ENCODE assay signal across 37 cellular contexts in genomic region chr18:47403949-47404348, GRCh38.
DNase-seq lines count a peak whose midpoint lies in the region; ATAC-seq, FAIRE-seq and TF ChIP-seq lines count a peak whose summit lies in the region.
"Had no signal": no experiment of that assay in that cellular context is flagged by ENCODE, and none has a peak within 500 bp of the region (broad histone marks: within the 10 kb centered on the region; RNA-seq: fewer than 3 reads in every experiment).

No MANE protein-coding gene starts in this region.

- H3K23ac ChIP-seq in H1 (ENCODE audit: insufficient read length), result no peak overlapping the region

- H3K4me1 ChIP-seq in HEK293 (ENCODE audit: control insufficient read depth, insufficient read depth, low read length), result no peaks in the 10 kb centered on the region
- H3K4me1 ChIP-seq in H1 (replicated peaks in 1 of 4; ENCODE audit: control insufficient read depth in 3 of 4, insufficient read depth in 4 of 4, low read length in 3 of 4), result peaks cover 2 to 12% (median 6%) of the 10 kb centered on the region in 4 experiments; a peak in 6 of 7 replicates
- H3K4me1 ChIP-seq: A549; BE2C; BLaER1; BLaER1 treated with 17β-estradiol and CSF1 and Interleukin-3, amounts not matched to agents 10 nM and 100 nM; Caco-2 had no signal

- no peak overlapping the region for H3K27ac Mint-ChIP-seq in natural killer cell treated with Interleukin-12 subunit alpha and Interleukin-12 subunit beta and Interleukin-15 and Interleukin-18, amount 100 ng/mL, for 72 hours
- H3K27ac Mint-ChIP-seq: B cell; CD14-positive monocyte; CD4-positive, alpha-beta memory T cell; CD4-positive, alpha-beta T cell; CD4-positive, CD25-positive, alpha-beta regulatory T cell; CD8-positive, alpha-beta memory T cell; CD8-positive, alpha-beta T cell had no signal

- H3K79me2 ChIP-seq in H1 (ENCODE audit: control insufficient read depth in 1 of 2, insufficient read depth in 2 of 2, low read length in 2 of 2), result no peaks in the 10 kb centered on the region

- no peak overlapping the region for H3K56ac ChIP-seq in H1 (replicated peaks; ENCODE audit: insufficient read length, low read depth, low read length)

- no peaks in the 10 kb centered on the region for H3K23me2 ChIP-seq in H1 (ENCODE audit: low read depth, low read length)

- no peak overlapping the region for H2BK5ac ChIP-seq in H1 (ENCODE audit: low read depth, low read length)

- no peak for ATAC-seq in GM19395 (IDR thresholded peaks at IDR 0.05; ENCODE audit: unreplicated experiment)
- no peak for ATAC-seq in HG02610 (IDR thresholded peaks at IDR 0.05; ENCODE audit: unreplicated experiment)
- ATAC-seq in natural killer cell treated with Interleukin-12 subunit alpha and Interleukin-12 subunit beta and Interleukin-15 and Interleukin-18, amount 100 ng/mL, for 72 hours, result no peak
- ATAC-seq: A549; CD8-positive, alpha-beta T cell had no signal

- H3K36me3 Mint-ChIP-seq in natural killer cell treated with Interleukin-12 subunit alpha and Interleukin-12 subunit beta and Interleukin-15 and Interleukin-18, amount 100 ng/mL, for 72 hours, result no peaks in the 10 kb centered on the region
- H3K36me3 Mint-ChIP-seq: CD14-positive monocyte; CD4-positive, alpha-beta memory T cell; CD4-positive, CD25-positive, alpha-beta regulatory T cell; CD8-positive, alpha-beta memory T cell; CD8-positive, alpha-beta T cell had no signal

- no peak for FAIRE-seq in H1 (lab: Jason Lieb, UNC)
- FAIRE-seq: A204.1, A549, D721Med had no signal

- H3K14ac ChIP-seq in H1 (ENCODE audit: insufficient read length), result no peak overlapping the region

- H3K4me2 ChIP-seq in H1 (ENCODE audit: insufficient read depth in 1 of 2, low read depth in 2 of 2, low read length in 2 of 2), result peak overlapping the region in 1 of 2 experiments; percentile 31; a peak in 1 of 4 replicates
- H3K4me2 ChIP-seq: A549; BLaER1; BLaER1 treated with 17β-estradiol and CSF1 and Interleukin-3, amounts not matched to agents 10 nM and 100 nM had no signal

- H3K9me3 ChIP-seq in HEK293 (ENCODE audit: control insufficient read depth, insufficient read depth, low read depth, low read length), result no peaks in the 10 kb centered on the region
- no peaks in the 10 kb centered on the region for H3K9me3 ChIP-seq in H1 (ENCODE audit: insufficient read depth in 2 of 2, low read depth in 1 of 2, low read length in 1 of 2)
- H3K9me3 ChIP-seq: A549; BE2C; BLaER1; BLaER1 treated with 17β-estradiol and CSF1 and Interleukin-3, amounts not matched to agents 10 nM and 100 nM; Caco-2 had no signal

- TF ChIP-seq POLR2A in H1 (IDR thresholded peaks at IDR 0.05; ENCODE audit: control extremely low read depth in 1 of 2, low read depth in 2 of 2, low read length in 2 of 2), result no peak

- no peak overlapping the region for H2BK120ac ChIP-seq in H1 (replicated peaks; ENCODE audit: low read depth, low read length)

- H3K4ac ChIP-seq in H1 (replicated peaks; ENCODE audit: insufficient read length, low read depth, low read length), result no peak overlapping the region

- H3K18ac ChIP-seq in H1 (ENCODE audit: extremely low read depth, low read length), result no peak overlapping the region; the same call in 1 of the 2 replicates

- no peaks in the 10 kb centered on the region for H3K79me1 ChIP-seq in H1 (ENCODE audit: low read depth, low read length)

- no peaks in the 10 kb centered on the region for H3K9me3 Mint-ChIP-seq in natural killer cell treated with Interleukin-12 subunit alpha and Interleukin-12 subunit beta and Interleukin-15 and Interleukin-18, amount 100 ng/mL, for 72 hours
- H3K9me3 Mint-ChIP-seq: CD4-positive, alpha-beta T cell had no signal

- POLR2A ChIA-PET in HEK293 (lab: Yijun Ruan, JAX) (no interaction called here), H1 (lab: Charles Lee; ENCODE audit: partially characterized antibody) (no interaction called here)

- H2AFZ ChIP-seq in H1 (ENCODE audit: low read length), result no peak overlapping the region

- no peak overlapping the region for H4K91ac ChIP-seq in H1 (replicated peaks; ENCODE audit: insufficient read length, low read length)

- H3K4me3 ChIP-seq in HEK293 (ENCODE audit: low read depth, low read length) (no peak overlapping the region), H1 (ENCODE audit: extremely low read depth in 1 of 4, insufficient read depth in 2 of 4, low read depth in 3 of 4, low read length in 4 of 4) (no peak overlapping the region)
- H3K4me3 ChIP-seq: A549; BLaER1; BLaER1 treated with 17β-estradiol and CSF1 and Interleukin-3, amounts not matched to agents 10 nM and 100 nM had no signal

- H2BK12ac ChIP-seq in H1 (ENCODE audit: low read depth, low read length), result no peak overlapping the region

- CTCF ChIA-PET in HEK293 (lab: Yijun Ruan, JAX), result interaction anchor here (0.5 kb wide), 1 partner anchor 36 kb away, joined by 3 read pairs; no protein-coding TSS in a partner anchor
- CTCF ChIA-PET in H1 (lab: Charles Lee; ENCODE audit: partially characterized antibody), result interaction anchor here (1.1 to 2.8 kb wide), 4 partner anchors 143 to 352 kb away, joined by 3 to 6 read pairs (median 4); no protein-coding TSS in a partner anchor

- 92% methylated on average over 3 of the region's 3 CpGs; no CpG with 5 or more reads in 1 of the 2 experiments for WGBS in H1 (ENCODE audit: extremely low coverage in 1 of 2, insufficient coverage in 1 of 2, insufficient read length in 1 of 2, insufficient replicate concordance in 2 of 2, low coverage in 1 of 2, low lambda C conversion rate in 2 of 2, missing lambda C conversion rate in 1 of 2), 2 experiments

- no peaks in the 10 kb centered on the region; a peak in 2 of 7 replicates for H3K27me3 ChIP-seq in H1 (replicated peaks in 1 of 4; ENCODE audit: control insufficient read depth in 3 of 4, extremely low read depth in 1 of 4, insufficient read depth in 3 of 4, low read length in 3 of 4)
- H3K27me3 ChIP-seq: BE2C; BLaER1; BLaER1 treated with 17β-estradiol and CSF1 and Interleukin-3, amounts not matched to agents 10 nM and 100 nM had no signal

- no peaks in the 10 kb centered on the region for H4K20me1 ChIP-seq in H1 (replicated peaks in 1 of 2; ENCODE audit: control insufficient read depth in 1 of 2, insufficient read depth in 2 of 2, low read length in 2 of 2)
- H4K20me1 ChIP-seq: BLaER1; BLaER1 treated with 17β-estradiol and CSF1 and Interleukin-3, amounts not matched to agents 10 nM and 100 nM had no signal

- H4K8ac ChIP-seq in H1 (ENCODE audit: extremely low read depth, insufficient read depth, low read length), result no peak overlapping the region

- H2AK5ac ChIP-seq in H1 (ENCODE audit: low read depth, low read length), result no peak overlapping the region

- H2BK20ac ChIP-seq in H1 (ENCODE audit: low read length), result peak overlapping the region; percentile 86; the same call in 1 of the 2 replicates

- TF ChIP-seq RAD21 in H1 (IDR thresholded peaks at IDR 0.05 in 1 of 2, conservative IDR thresholded peaks at IDR 0.05 in 1 of 2; ENCODE audit: low read depth in 2 of 2, low read length in 2 of 2), result no peak

- peaks cover 2 to 3% of the 10 kb centered on the region in 2 donors for H3K27me3 Mint-ChIP-seq in natural killer cell treated with Interleukin-12 subunit alpha and Interleukin-12 subunit beta and Interleukin-15 and Interleukin-18, amount 100 ng/mL, for 72 hours
- H3K27me3 Mint-ChIP-seq: CD4-positive, CD25-positive, alpha-beta regulatory T cell; CD8-positive, alpha-beta memory T cell had no signal

- H3K4me3 Mint-ChIP-seq in natural killer cell treated with Interleukin-12 subunit alpha and Interleukin-12 subunit beta and Interleukin-15 and Interleukin-18, amount 100 ng/mL, for 72 hours, result no peak overlapping the region
- H3K4me3 Mint-ChIP-seq: B cell; CD14-positive monocyte; CD4-positive, alpha-beta memory T cell; CD4-positive, alpha-beta T cell; CD4-positive, CD25-positive, alpha-beta regulatory T cell; CD8-positive, alpha-beta memory T cell; CD8-positive, alpha-beta T cell had no signal

- H3K4me1 Mint-ChIP-seq in natural killer cell treated with Interleukin-12 subunit alpha and Interleukin-12 subunit beta and Interleukin-15 and Interleukin-18, amount 100 ng/mL, for 72 hours (ENCODE audit: low read depth in 2 of 2), result no peaks in the 10 kb centered on the region
- H3K4me1 Mint-ChIP-seq: B cell; CD14-positive monocyte; CD4-positive, alpha-beta memory T cell; CD4-positive, CD25-positive, alpha-beta regulatory T cell; CD8-positive, alpha-beta memory T cell had no signal

- no peak overlapping the region for H4K5ac ChIP-seq in H1 (ENCODE audit: insufficient read length, low read depth, low read length)

- TF ChIP-seq CTCF in HEK293 (tag by site-specific recombination; IDR thresholded peaks at IDR 0.05), result no peak
- TF ChIP-seq CTCF in H1 (IDR thresholded peaks at IDR 0.05; ENCODE audit: control extremely low read depth in 1 of 3, insufficient read depth in 1 of 3, low read depth in 1 of 3, low read length in 3 of 3), result no peak

- peak; percentile 58 for DNase-seq in NCI-H69 (lab: John Stamatoyannopoulos, UW)
- no peak for DNase-seq in H1 (ENCODE audit: low read depth in 1 of 2, low spot score in 2 of 2)
- peak; percentile 8 for DNase-seq in mesenteric fat pad (ENCODE audit: low spot score)
- DNase-seq in NCI-H2227 (lab: John Stamatoyannopoulos, UW; ENCODE audit: unreplicated experiment), result no peak
- no peak for DNase-seq in natural killer cell treated with Interleukin-12 subunit alpha and Interleukin-12 subunit beta and Interleukin-15 and Interleukin-18, amount 100 ng/mL, for 72 hours (ENCODE audit: low spot score)
- DNase-seq: 8988T; ACHN; AML-193; BE2C; C1 segment of cervical spinal cord; Caco-2; Calu3; CD4-positive, alpha-beta memory T cell; CD4-positive, alpha-beta T cell; CD4-positive, CD25-positive, alpha-beta regulatory T cell; CD8-positive, alpha-beta memory T cell; CD8-positive, alpha-beta T cell; COR-L47; DMS 273 treated with DMSO at 0.1 percent for 48 hours; DMS153; DMS53; DMS79; DMS79 treated with DMSO at 0.1 percent for 48 hours; DND-41; EL had no signal

- no peak overlapping the region for H3K9ac ChIP-seq in H1 (replicated peaks in 1 of 4; ENCODE audit: extremely low read depth in 1 of 4, low read depth in 3 of 4, low read length in 3 of 4)
- H3K9ac ChIP-seq: BLaER1; BLaER1 treated with 17β-estradiol and CSF1 and Interleukin-3, amounts not matched to agents 10 nM and 100 nM had no signal

- H3K27ac ChIP-seq in HEK293 (ENCODE audit: extremely low read depth, low read depth, low read length), result no peak overlapping the region
- H3K27ac ChIP-seq in H1 (ENCODE audit: low read depth, low read length), result no peak overlapping the region
- H3K27ac ChIP-seq: 22Rv1; A549; BLaER1; BLaER1 treated with 17β-estradiol and CSF1 and Interleukin-3, amounts not matched to agents 10 nM and 100 nM; C4-2B had no signal

- no peak overlapping the region for H2BK15ac ChIP-seq in H1 (ENCODE audit: low read length)

- no peaks in the 10 kb centered on the region for H3K36me3 ChIP-seq in HEK293 (ENCODE audit: control insufficient read depth in 2 of 2, insufficient read depth in 1 of 2, low read length in 2 of 2)
- no peaks in the 10 kb centered on the region; a peak in 1 of 8 replicates for H3K36me3 ChIP-seq in H1 (ENCODE audit: control insufficient read depth in 2 of 4, insufficient read depth in 4 of 4, low read length in 3 of 4)
- H3K36me3 ChIP-seq: BE2C; BLaER1; BLaER1 treated with 17β-estradiol and CSF1 and Interleukin-3, amounts not matched to agents 10 nM and 100 nM had no signal

- TF ChIP-seq EP300 in H1 (IDR thresholded peaks at IDR 0.05; ENCODE audit: borderline replicate concordance in 1 of 2, low read depth in 2 of 2, low read length in 2 of 2), result no peak

TF ChIP-seq in H1, 55 proteins besides CTCF, POLR2A, EP300 and RAD21 (continues in another document):
- no peak for TF ChIP-seq SP1 (IDR thresholded peaks at IDR 0.05; ENCODE audit: low read depth, low read length)

Comparison
In these comparisons a context has a peak if more than half of its experiments do, and no peak if none do; other contexts are left out.
1. DNase-seq: peak in NCI-H69 (single experiment) and mesenteric fat pad (single experiment); none in H1 (0 of 2), NCI-H2227 (single experiment) and natural killer cell treated with Interleukin-12 subunit alpha and Interleukin-12 subunit beta and Interleukin-15 and Interleukin-18, amount 100 ng/mL, for 72 hours (single experiment).